Comparison of ENCODE assay signal across 10 cellular contexts in genomic region chr12:81797100-81797499, GRCh38. TPM values are rescaled to one million over a fixed set of nuclear protein-coding genes. Genes with fewer than 3 reads are reported as not detected.
DNase-seq lines count a peak whose midpoint lies in the region; ATAC-seq and TF ChIP-seq lines count a peak whose summit lies in the region.
"Had no signal": no experiment of that assay in that cellular context is flagged by ENCODE, and none has a peak within 500 bp of the region (broad histone marks: within the 10 kb centered on the region; RNA-seq: fewer than 3 reads in every experiment).

No MANE protein-coding gene starts in this region.

- H3K79me2 ChIP-seq in GM23248 (ENCODE audit: insufficient read depth) (no peaks in the 10 kb centered on the region), OCI-LY1 (ENCODE audit: insufficient read depth, low read length) (no peaks in the 10 kb centered on the region)

- H3K4me3 ChIP-seq in GM23248 (no peak overlapping the region), OCI-LY1 (ENCODE audit: low read depth, low read length, poor library complexity, severe bottlenecking) (no peak overlapping the region), thyroid gland (replicated peaks in 1 of 3) (no peak overlapping the region)

- H3K9me2 ChIP-seq in GM23248 (ENCODE audit: insufficient read depth) = no peaks in the 10 kb centered on the region
- no peaks in the 10 kb centered on the region for H3K9me2 ChIP-seq in OCI-LY1 (ENCODE audit: low read depth, low read length)

- TF ChIP-seq CTCF in OCI-LY1 (IDR thresholded peaks at IDR 0.05; ENCODE audit: low read length) (peak; percentile 44), glutamatergic neuron (IDR thresholded peaks at IDR 0.05; ENCODE audit: partially characterized antibody, unreplicated experiment) (peak; percentile 79), thyroid gland (IDR thresholded peaks at IDR 0.05) (no peak)

- H3K27me3 ChIP-seq in GM23248 (replicated peaks; ENCODE audit: insufficient read depth) (peaks cover 4% of the 10 kb centered on the region; the same call in 1 of the 2 replicates), OCI-LY1 (ENCODE audit: insufficient read depth, low read length) (no peaks in the 10 kb centered on the region), thyroid gland (no peaks in the 10 kb centered on the region)

- H3K4me1 ChIP-seq in GM23248 (ENCODE audit: insufficient read depth) = no peaks in the 10 kb centered on the region
- no peaks in the 10 kb centered on the region for H3K4me1 ChIP-seq in OCI-LY1 (ENCODE audit: insufficient read depth, low read length, severe bottlenecking)
- no peaks in the 10 kb centered on the region for H3K4me1 ChIP-seq in thyroid gland

- no peak overlapping the region for H3K27ac Mint-ChIP-seq in glutamatergic neuron (ENCODE audit: unreplicated experiment)
- H3K27ac Mint-ChIP-seq: activated T-helper 17 cell treated with anti-CD3 and anti-CD28 coated beads, Interleukin-2, amount 50 U/mL, for 72 hours had no signal

- no peak overlapping the region for H3K4me3 Mint-ChIP-seq in glutamatergic neuron (ENCODE audit: unreplicated experiment)
- H3K4me3 Mint-ChIP-seq: activated T-helper 17 cell treated with anti-CD3 and anti-CD28 coated beads, Interleukin-2, amount 50 U/mL, for 72 hours had no signal

- H3K36me3 Mint-ChIP-seq in glutamatergic neuron (ENCODE audit: unreplicated experiment) = no peaks in the 10 kb centered on the region

- no peaks in the 10 kb centered on the region for H3K27me3 Mint-ChIP-seq in glutamatergic neuron (ENCODE audit: unreplicated experiment)

- ATAC-seq in HG02885 (IDR thresholded peaks at IDR 0.05; ENCODE audit: poor library complexity, unreplicated experiment) = no peak
- ATAC-seq in HG03457 (IDR thresholded peaks at IDR 0.05; ENCODE audit: unreplicated experiment) = no peak
- ATAC-seq: activated T-helper 17 cell treated with anti-CD3 and anti-CD28 coated beads, Interleukin-2, amount 50 U/mL, for 72 hours had no signal

- H3K9me3 Mint-ChIP-seq in glutamatergic neuron (ENCODE audit: unreplicated experiment) = no peaks in the 10 kb centered on the region
- H3K9me3 Mint-ChIP-seq: activated T-helper 17 cell treated with anti-CD3 and anti-CD28 coated beads, Interleukin-2, amount 50 U/mL, for 72 hours had no signal

- DNase-seq in DMS114 treated with DMSO at 0.1 percent for 48 hours (lab: John Stamatoyannopoulos, UW; ENCODE audit: unreplicated experiment) (peak; percentile 33), GM23248 (peak; percentile 41), glutamatergic neuron (no peak), thyroid gland (no peak)
- DNase-seq in activated CD4-positive, alpha-beta T cell treated with anti-CD3 and anti-CD28 coated beads, Interleukin-2, amount 50 U/mL, for 48 hours = no peak
- DNase-seq: stimulated activated CD4-positive, alpha-beta T cell treated with anti-CD3 and anti-CD28 coated beads, Interleukin-4, amount 100 ng/mL, for 1 hour had no signal

- no peak for TF ChIP-seq POLR2A in thyroid gland (IDR thresholded peaks at IDR 0.05)

- H2AFZ ChIP-seq in GM23248 = no peak overlapping the region
- H2AFZ ChIP-seq in OCI-LY1 (ENCODE audit: low read length) = no peak overlapping the region

- no peaks in the 10 kb centered on the region for H3K9me3 ChIP-seq in GM23248 (ENCODE audit: low read depth)
- no peaks in the 10 kb centered on the region for H3K9me3 ChIP-seq in OCI-LY1 (ENCODE audit: low read length)
- no peaks in the 10 kb centered on the region for H3K9me3 ChIP-seq in thyroid gland

- H3K36me3 ChIP-seq in GM23248 (ENCODE audit: low read depth) (no peaks in the 10 kb centered on the region), OCI-LY1 (ENCODE audit: insufficient read depth, low read length) (no peaks in the 10 kb centered on the region), thyroid gland (no peaks in the 10 kb centered on the region)

- H3K27ac ChIP-seq in GM23248 (no peak overlapping the region), OCI-LY1 (ENCODE audit: low read depth, low read length, poor library complexity, severe bottlenecking) (no peak overlapping the region), thyroid gland (no peak overlapping the region)

- H3K4me2 ChIP-seq in GM23248 (ENCODE audit: unreplicated experiment) (no peak overlapping the region), OCI-LY1 (ENCODE audit: low read length) (no peak overlapping the region)

- H3K4me1 Mint-ChIP-seq in glutamatergic neuron (ENCODE audit: low read depth, unreplicated experiment) = peaks cover 2% of the 10 kb centered on the region

- in situ Hi-C loops in GM23248 (cut with MboI) = no loop called here

- H3F3A ChIP-seq in GM23248 (ENCODE audit: insufficient read depth) = no peaks in the 10 kb centered on the region
- H3F3A ChIP-seq in OCI-LY1 (ENCODE audit: insufficient read depth, low read length) = no peaks in the 10 kb centered on the region

- intact Hi-C loops in thyroid gland (cut with DNase I) = no loop called here

- H3K9ac ChIP-seq in GM23248 (no peak overlapping the region), OCI-LY1 (ENCODE audit: low read length) (no peak overlapping the region)

- WGBS in GM23248 (ENCODE audit: low coverage in 1 of 2, low lambda C conversion rate in 2 of 2, missing lambda C conversion rate in 2 of 2), 2 experiments = 11 to 12% methylated on average over 3 of the region's 3 CpGs
- 36% methylated on average over 3 of the region's 3 CpGs for WGBS in thyroid gland, 2 donors

- no peaks in the 10 kb centered on the region for H4K20me1 ChIP-seq in GM23248 (ENCODE audit: insufficient read depth)
- H4K20me1 ChIP-seq in OCI-LY1 (ENCODE audit: insufficient read depth, low read length) = no peaks in the 10 kb centered on the region

RNA-seq across cellular contexts. Expression of gene PPFIA2, which starts 38.0 kb away (rescaled TPM):
- not detected in 2 replicates for total RNA-seq in GM23248 (2014; rRNA removed; shearing (Covaris generic))
- polyA plus RNA-seq in GM23248 (2016; fragmentation: Nextera tagmentation; extraction: Ambion mirVana) = not detected in 2 replicates
- 31.1 TPM for total RNA-seq in glutamatergic neuron (ENCODE audit: unreplicated experiment)
- total RNA-seq in thyroid gland = 1 to 10 TPM; 1.7 to 3.9 (median 2.0) TPM
- total RNA-seq: activated T-helper 17 cell treated with anti-CD3 and anti-CD28 coated beads, Interleukin-2, amount 50 U/mL, for 72 hours had no signal

Comparison
In these comparisons a context has a peak if more than half of its experiments do, and no peak if none do; other contexts are left out.
1. DNase-seq: peak in DMS114 treated with DMSO at 0.1 percent for 48 hours (single experiment) and GM23248 (single experiment); none in glutamatergic neuron (single experiment), thyroid gland (0 of 2) and activated CD4-positive, alpha-beta T cell treated with anti-CD3 and anti-CD28 coated beads, Interleukin-2, amount 50 U/mL, for 48 hours (0 of 2).
2. CTCF ChIP-seq: peak in OCI-LY1 (single experiment) and glutamatergic neuron (single experiment); none in thyroid gland (0 of 6).